Comparison of ENCODE assay signal across 25 cellular contexts in the genomic region with DNA sequence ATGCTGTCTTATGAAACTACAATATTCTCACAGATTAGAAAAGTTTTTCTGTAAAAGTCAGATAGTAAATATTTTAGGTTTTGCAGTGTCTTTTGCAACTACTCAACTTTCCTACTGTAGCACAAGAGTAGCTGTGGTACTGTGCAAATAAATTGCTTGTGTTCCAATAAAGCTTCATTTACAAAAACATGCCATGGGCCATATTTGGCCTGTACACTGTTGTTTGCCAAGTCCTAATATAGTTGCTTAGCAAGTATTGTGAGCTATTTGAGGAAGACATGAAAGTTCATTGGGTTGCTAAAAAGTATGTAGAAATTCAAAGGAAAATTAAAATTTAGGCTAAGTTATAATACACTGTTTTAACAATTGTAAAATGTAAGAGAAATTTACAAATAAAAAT.
"Had no signal": no experiment of that assay in that cellular context is flagged by ENCODE, and none has a peak within 500 bp of the region (broad histone marks: within the 10 kb centered on the region; RNA-seq: fewer than 3 reads in every experiment).

No MANE protein-coding gene starts in this region.

- H3K27me3 Mint-ChIP-seq: dendritic cell treated with granulocyte-macrophage colony-stimulating factor and Interleukin-4, amounts not matched to agents 40 ng/mL and 50 ng/mL, for 4 days; effector memory CD8-positive, alpha-beta T cell had no signal

- H3K27me3 ChIP-seq: colonic mucosa, esophagus muscularis mucosa, esophagus squamous epithelium, gastrocnemius medialis, gastroesophageal sphincter, heart left ventricle, heart right ventricle had no signal

- ATAC-seq: effector memory CD8-positive, alpha-beta T cell; esophagus mucosa; foreskin keratinocyte; gastrocnemius medialis; gastroesophageal sphincter; heart left ventricle; heart right ventricle had no signal

- H3K27ac ChIP-seq: colonic mucosa, coronary artery, dorsolateral prefrontal cortex, epithelial cell of prostate, esophagus muscularis mucosa, esophagus squamous epithelium, foreskin keratinocyte, gastrocnemius medialis, gastroesophageal sphincter, heart left ventricle, heart right ventricle had no signal

- H3K4me1 Mint-ChIP-seq: endodermal cell had no signal

- H3K4me3 Mint-ChIP-seq: dendritic cell treated with granulocyte-macrophage colony-stimulating factor and Interleukin-4, amounts not matched to agents 40 ng/mL and 50 ng/mL, for 4 days; effector memory CD8-positive, alpha-beta T cell; endodermal cell had no signal

- H3K9me3 Mint-ChIP-seq: dendritic cell treated with granulocyte-macrophage colony-stimulating factor and Interleukin-4, amounts not matched to agents 40 ng/mL and 50 ng/mL, for 4 days; endodermal cell had no signal

- H3K36me3 ChIP-seq: colonic mucosa, esophagus muscularis mucosa, esophagus squamous epithelium, gastrocnemius medialis, gastroesophageal sphincter, heart left ventricle, heart right ventricle had no signal

- H3K4me1 ChIP-seq: colonic mucosa, esophagus muscularis mucosa, esophagus squamous epithelium, foreskin keratinocyte, gastrocnemius medialis, gastroesophageal sphincter, heart left ventricle, heart right ventricle had no signal

- H3K9me3 ChIP-seq: colonic mucosa, esophagus muscularis mucosa, esophagus squamous epithelium, gastrocnemius medialis, gastroesophageal sphincter, heart right ventricle had no signal

- DNase-seq: colonic mucosa; cortex of kidney; dermis blood vessel endothelial cell; dorsolateral prefrontal cortex; effector CD4-positive, alpha-beta T cell; effector CD8-positive, alpha-beta T cell; effector memory CD4-positive, alpha-beta T cell; effector memory CD8-positive, alpha-beta T cell; endodermal cell; erythroblast; esophagus squamous epithelium; foreskin fibroblast; foreskin keratinocyte; foreskin melanocyte; gastrocnemius medialis; glutamatergic neuron; head of caudate nucleus; heart left ventricle; heart right ventricle had no signal

- H3K4me3 ChIP-seq: colonic mucosa, coronary artery, dorsolateral prefrontal cortex, esophagus muscularis mucosa, esophagus squamous epithelium, gastrocnemius medialis, gastroesophageal sphincter, heart left ventricle, heart right ventricle had no signal

- H3K27ac Mint-ChIP-seq: dendritic cell treated with granulocyte-macrophage colony-stimulating factor and Interleukin-4, amounts not matched to agents 40 ng/mL and 50 ng/mL, for 4 days; effector memory CD8-positive, alpha-beta T cell; endodermal cell had no signal
